ENCODE assay signal across 27 cellular contexts in the genomic region with DNA sequence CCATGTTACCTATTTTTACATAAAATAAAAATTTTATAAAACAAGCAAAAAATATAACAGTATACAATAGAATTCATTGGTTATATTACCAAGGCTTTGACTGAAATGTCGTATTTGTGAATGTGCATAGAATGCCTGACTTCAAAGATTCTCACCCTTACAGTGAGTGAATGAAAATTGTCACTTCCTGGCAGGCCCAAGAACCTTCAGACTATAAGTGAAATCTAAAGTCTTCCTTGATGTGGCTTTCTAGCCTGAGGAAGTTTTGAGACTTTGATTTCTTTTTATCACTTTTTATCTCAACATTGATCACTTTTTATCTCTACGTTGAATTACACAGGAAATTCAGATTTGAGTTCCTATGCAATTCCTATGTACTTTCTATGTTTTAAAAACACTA.
"Had no signal": no experiment of that assay in that cellular context is flagged by ENCODE, and none has a peak within 500 bp of the region (broad histone marks: within the 10 kb centered on the region; RNA-seq: fewer than 3 reads in every experiment).

No MANE protein-coding gene starts in this region.

- H3K27ac ChIP-seq: Peyer's patch, RWPE1, SJSA1, VCaP had no signal

- H3K36me3 Mint-ChIP-seq: activated naive CD4-positive, alpha-beta T cell treated with anti-CD3 and anti-CD28 coated beads, Interleukin-2, amount 50 U/mL, for 24 hours; brain had no signal

- ATAC-seq: activated T-cell treated with anti-CD3 and anti-CD28 coated beads, Interleukin-2, amount 50 U/mL, for 72 hours; SK-N-SH treated with all-trans-retinoic acid at 6 μM for 48 hours had no signal

- H3K4me3 Mint-ChIP-seq: activated naive CD4-positive, alpha-beta T cell treated with anti-CD3 and anti-CD28 coated beads, Interleukin-2, amount 50 U/mL, for 24 hours; activated T-cell treated with anti-CD3 and anti-CD28 coated beads, Interleukin-2, amount 50 U/mL, for 72 hours; brain had no signal

- H3K4me3 ChIP-seq: Peyer's patch, SJSA1 had no signal

- DNase-seq: activated CD4-positive, alpha-beta T cell treated with anti-CD3 and anti-CD28 coated beads, Interleukin-2, amount 50 U/mL, for 48 hours; activated CD4-positive, CD25-positive, alpha-beta regulatory T cell; activated gamma-delta T cell treated with Interleukin-2 at 50 U/mL for 16 hours; activated T-cell treated with anti-CD3 and anti-CD28 coated beads for 4 hours; activated T-cell treated with anti-CD3 and anti-CD28 coated beads, Interleukin-2, amount 50 U/mL, for 72 hours; amygdala; cerebellar nuclear complex; Karpas-422; MM.1S; NCI-H1105; NCI-H1436; NCI-H1694 treated with DMSO at 0.1 percent for 48 hours; NCI-H2029 treated with DMSO at 0.1 percent for 48 hours; NCI-H345; NCI-H510A; NCI-H526 treated with DMSO at 0.1 percent for 48 hours; NCI-H82; NK-92 treated with Interleukin-12 subunit alpha and Interleukin-12 subunit beta, amount 100 ng/mL, for 24 hours; Peyer's patch; SHP77 had no signal

- H3K27me3 ChIP-seq: Peyer's patch had no signal

- H3K9me3 Mint-ChIP-seq: activated naive CD4-positive, alpha-beta T cell treated with anti-CD3 and anti-CD28 coated beads, Interleukin-2, amount 50 U/mL, for 24 hours; activated T-cell treated with anti-CD3 and anti-CD28 coated beads, Interleukin-2, amount 50 U/mL, for 72 hours had no signal

- H3K4me1 ChIP-seq: Peyer's patch, SJSA1 had no signal

- H3K4me1 Mint-ChIP-seq: brain had no signal

- H3K9me3 ChIP-seq: Peyer's patch, SJSA1 had no signal

- H3K36me3 ChIP-seq: Peyer's patch, SJSA1 had no signal

- H3K27ac Mint-ChIP-seq: activated T-cell treated with anti-CD3 and anti-CD28 coated beads, Interleukin-2, amount 50 U/mL, for 72 hours; activated T-helper 2 cell treated with anti-CD3 and anti-CD28 coated beads, Interferon-gamma antibody, Interleukin-2, Interleukin-4, amounts not matched to agents 10 μg/mL and 5 μg/mL and 100 μg/mL, durations not matched to agents 14 hours and 24 hours and 36 hours; brain had no signal
